ENCODE assay signal across 1 cellular context in the genomic region with DNA sequence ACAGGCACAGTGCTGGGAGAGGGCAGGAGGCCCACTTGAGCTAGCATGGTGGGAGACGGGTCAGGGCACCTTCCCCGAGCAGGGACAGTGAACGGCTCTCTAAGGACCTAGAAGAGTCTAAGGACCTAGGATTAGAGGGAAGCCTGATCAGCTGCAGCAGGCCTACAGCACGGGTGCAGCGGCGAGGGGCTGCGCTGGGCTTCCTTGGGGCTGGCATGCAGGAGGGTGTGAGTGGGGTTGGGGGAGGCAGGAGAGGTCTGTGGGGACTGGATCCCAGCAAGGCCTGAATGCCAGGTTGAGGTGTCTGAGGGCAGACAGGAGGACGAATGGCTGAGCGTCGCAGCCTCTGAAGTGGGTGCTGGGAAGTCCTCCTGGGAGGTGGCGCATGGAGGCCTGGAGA.
TF ChIP-seq lines count a peak whose summit lies in the region.

No MANE protein-coding gene starts in this region.

TF ChIP-seq in H1, 55 proteins besides CTCF, POLR2A, EP300 and RAD21:
- TF ChIP-seq RXRA (IDR thresholded peaks at IDR 0.05; ENCODE audit: insufficient read depth, low read depth, low read length) (no peak), CEBPB (IDR thresholded peaks at IDR 0.05; ENCODE audit: low read depth, low read length) (no peak), SRF (IDR thresholded peaks at IDR 0.05; ENCODE audit: low read depth, low read length) (no peak), NRF1 (IDR thresholded peaks at IDR 0.05; ENCODE audit: low read depth, low read length) (no peak), SUZ12 (IDR thresholded peaks at IDR 0.05; ENCODE audit: low read length) (no peak), CHD2 (IDR thresholded peaks at IDR 0.05; ENCODE audit: low read length) (no peak), CHD7 (IDR thresholded peaks at IDR 0.05; ENCODE audit: insufficient replicate concordance, low read length) (no peak), RFX5 (IDR thresholded peaks at IDR 0.05; ENCODE audit: borderline replicate concordance, low read depth, low read length) (no peak), TCF12 (IDR thresholded peaks at IDR 0.05; ENCODE audit: low read depth, low read length) (no peak), SIN3A (conservative IDR thresholded peaks at IDR 0.05 in 1 of 2, IDR thresholded peaks at IDR 0.05 in 1 of 2; ENCODE audit: low read depth in 1 of 2, low read length in 2 of 2) (no peak), USF2 (IDR thresholded peaks at IDR 0.05; ENCODE audit: low read length) (no peak), POLR2AphosphoS5 (IDR thresholded peaks at IDR 0.05; ENCODE audit: low read depth, low read length) (no peak), MAFK (IDR thresholded peaks at IDR 0.05; ENCODE audit: low read depth, low read length) (no peak), CBX5 (IDR thresholded peaks at IDR 0.05; ENCODE audit: low read depth, low read length) (no peak), EZH2 (IDR thresholded peaks at IDR 0.05; ENCODE audit: low read depth, low read length, severe bottlenecking) (no peak), BACH1 (IDR thresholded peaks at IDR 0.05; ENCODE audit: low read length) (no peak), SP1 (IDR thresholded peaks at IDR 0.05; ENCODE audit: low read depth, low read length) (no peak), CREB1 (IDR thresholded peaks at IDR 0.05) (no peak), ZNF274 (IDR thresholded peaks at IDR 0.05; ENCODE audit: borderline replicate concordance, extremely low read depth, low read length) (no peak), FOSL1 (IDR thresholded peaks at IDR 0.05; ENCODE audit: insufficient read depth, low read depth, low read length) (no peak)
